In the genomic region with DNA sequence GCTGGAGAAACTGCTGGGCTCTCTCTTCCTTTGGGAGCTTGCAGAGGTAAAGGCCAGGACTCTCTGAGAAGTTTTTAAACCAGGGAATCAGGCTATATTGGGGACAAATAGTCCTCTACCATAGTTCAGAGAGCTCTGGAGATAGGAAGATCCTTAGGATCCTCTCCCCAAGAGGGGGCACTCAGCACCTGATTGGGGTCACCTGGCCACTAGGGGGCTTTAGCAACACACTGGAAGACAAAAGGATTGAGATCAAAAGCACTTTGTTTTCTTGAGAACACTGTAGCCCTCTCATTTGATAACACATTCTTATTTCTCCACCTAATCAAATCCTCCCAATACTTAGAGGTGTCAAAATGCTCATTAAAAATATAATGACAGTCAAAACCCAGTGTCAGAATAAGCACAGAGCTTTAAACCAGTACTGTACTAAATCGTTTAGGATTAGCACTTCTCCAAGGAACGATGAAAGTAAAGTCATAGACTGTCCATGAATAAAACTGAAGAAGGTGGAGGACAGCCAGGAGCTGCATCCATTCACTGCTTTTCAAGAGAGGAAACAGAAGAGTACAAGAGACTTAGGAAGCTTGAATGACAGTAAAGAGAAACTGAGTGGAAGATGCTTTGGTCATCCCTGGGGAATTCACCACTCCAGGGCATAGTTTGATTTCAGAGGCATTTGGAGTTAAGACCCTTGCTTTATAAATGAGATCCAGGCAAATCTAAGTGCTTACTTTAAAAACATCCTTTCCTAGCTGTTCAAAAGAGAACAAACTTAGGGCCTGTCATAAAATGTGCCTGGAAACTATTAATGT, we compare ENCODE assay signal across 1 cellular context.
TF ChIP-seq lines count a peak whose summit lies in the region.

No MANE protein-coding gene starts in this region.

TF ChIP-seq in GM12878, 131 proteins besides CTCF, POLR2A, EP300 and RAD21:
- TF ChIP-seq, protein P1, sequence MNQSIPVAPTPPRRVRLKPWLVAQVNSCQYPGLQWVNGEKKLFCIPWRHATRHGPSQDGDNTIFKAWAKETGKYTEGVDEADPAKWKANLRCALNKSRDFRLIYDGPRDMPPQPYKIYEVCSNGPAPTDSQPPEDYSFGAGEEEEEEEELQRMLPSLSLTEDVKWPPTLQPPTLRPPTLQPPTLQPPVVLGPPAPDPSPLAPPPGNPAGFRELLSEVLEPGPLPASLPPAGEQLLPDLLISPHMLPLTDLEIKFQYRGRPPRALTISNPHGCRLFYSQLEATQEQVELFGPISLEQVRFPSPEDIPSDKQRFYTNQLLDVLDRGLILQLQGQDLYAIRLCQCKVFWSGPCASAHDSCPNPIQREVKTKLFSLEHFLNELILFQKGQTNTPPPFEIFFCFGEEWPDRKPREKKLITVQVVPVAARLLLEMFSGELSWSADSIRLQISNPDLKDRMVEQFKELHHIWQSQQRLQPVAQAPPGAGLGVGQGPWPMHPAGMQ (IDR thresholded peaks at IDR 0.05; ENCODE audit: borderline replicate concordance): no peak
- TF ChIP-seq, protein P2, sequence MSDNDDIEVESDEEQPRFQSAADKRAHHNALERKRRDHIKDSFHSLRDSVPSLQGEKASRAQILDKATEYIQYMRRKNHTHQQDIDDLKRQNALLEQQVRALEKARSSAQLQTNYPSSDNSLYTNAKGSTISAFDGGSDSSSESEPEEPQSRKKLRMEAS (IDR thresholded peaks at IDR 0.05; ENCODE audit: low read depth, low read length): no peak
- TF ChIP-seq SPI1 (IDR thresholded peaks at IDR 0.05; ENCODE audit: borderline replicate concordance, insufficient read depth, low read depth, low read length) (no peak), SMC3 (IDR thresholded peaks at IDR 0.05; ENCODE audit: borderline replicate concordance, low read length) (peak; percentile 49; the same call in 1 of the 2 replicates), KDM1A (IDR thresholded peaks at IDR 0.05; ENCODE audit: borderline replicate concordance) (no peak)
- TF ChIP-seq, protein P3, sequence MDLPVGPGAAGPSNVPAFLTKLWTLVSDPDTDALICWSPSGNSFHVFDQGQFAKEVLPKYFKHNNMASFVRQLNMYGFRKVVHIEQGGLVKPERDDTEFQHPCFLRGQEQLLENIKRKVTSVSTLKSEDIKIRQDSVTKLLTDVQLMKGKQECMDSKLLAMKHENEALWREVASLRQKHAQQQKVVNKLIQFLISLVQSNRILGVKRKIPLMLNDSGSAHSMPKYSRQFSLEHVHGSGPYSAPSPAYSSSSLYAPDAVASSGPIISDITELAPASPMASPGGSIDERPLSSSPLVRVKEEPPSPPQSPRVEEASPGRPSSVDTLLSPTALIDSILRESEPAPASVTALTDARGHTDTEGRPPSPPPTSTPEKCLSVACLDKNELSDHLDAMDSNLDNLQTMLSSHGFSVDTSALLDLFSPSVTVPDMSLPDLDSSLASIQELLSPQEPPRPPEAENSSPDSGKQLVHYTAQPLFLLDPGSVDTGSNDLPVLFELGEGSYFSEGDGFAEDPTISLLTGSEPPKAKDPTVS (IDR thresholded peaks at IDR 0.05; ENCODE audit: low read depth, low read length): no peak
